In genomic region chr4:87075876-87076275, GRCh38 we compare ENCODE assay signal across 15 cellular contexts.
"Had no signal": no experiment of that assay in that cellular context is flagged by ENCODE, and none has a peak within 500 bp of the region (broad histone marks: within the 10 kb centered on the region; RNA-seq: fewer than 3 reads in every experiment).

No MANE protein-coding gene starts in this region.

- H3K4me3 Mint-ChIP-seq: activated CD4-positive, alpha-beta T cell treated with anti-CD3 and anti-CD28 coated beads, Interleukin-2, amount 10 ng/mL, durations not matched to agents 7 days and 5 days; nephron; T-helper 1 cell treated with Interleukin-12 subunit alpha and Interleukin-12 subunit beta and Interleukin-4 antibody, amounts not matched to agents 30 μg/mL and 1 μg/mL, for 36 hours had no signal

- H3K36me3 ChIP-seq: adrenal gland, stomach, tibial nerve had no signal

- ATAC-seq: SK-N-SH treated with all-trans-retinoic acid at 6 μM for 48 hours had no signal

- DNase-seq: activated CD4-positive, alpha-beta T cell treated with anti-CD3 and anti-CD28 coated beads, Interleukin-2, amount 10 ng/mL, durations not matched to agents 7 days and 5 days; activated CD4-positive, CD25-positive, alpha-beta regulatory T cell; activated naive CD4-positive, alpha-beta T cell treated with anti-CD3 and anti-CD28 coated beads, Interleukin-2, amount 50 U/mL, for 16 hours; adrenal gland; caudate nucleus; left colon; mucosa of descending colon; occipital lobe; stimulated activated CD4-positive, alpha-beta T cell treated with anti-CD3 and anti-CD28 coated beads, Interleukin-2, amount 100 ng/mL, for 48 hours; stimulated activated CD8-positive, alpha-beta memory T cell treated with anti-CD3 and anti-CD28 coated beads, Interleukin-4, amount 100 ng/mL, for 48 hours; stomach had no signal

- H3K27me3 ChIP-seq: adrenal gland, stomach, tibial nerve had no signal

- H3K27me3 Mint-ChIP-seq: activated CD4-positive, alpha-beta T cell treated with anti-CD3 and anti-CD28 coated beads, Interleukin-2, amount 10 ng/mL, durations not matched to agents 7 days and 5 days had no signal

- H3K27ac Mint-ChIP-seq: activated CD4-positive, alpha-beta T cell treated with anti-CD3 and anti-CD28 coated beads, Interleukin-2, amount 10 ng/mL, durations not matched to agents 7 days and 5 days; T-helper 1 cell treated with Interleukin-12 subunit alpha and Interleukin-12 subunit beta and Interleukin-4 antibody, amounts not matched to agents 30 μg/mL and 1 μg/mL, for 36 hours had no signal

- H3K9me3 ChIP-seq: adrenal gland, mucosa of descending colon, stomach, tibial nerve had no signal

- H3K27ac ChIP-seq: stomach had no signal

- H3K4me3 ChIP-seq: adrenal gland, mucosa of descending colon, stomach, tibial nerve had no signal

- H3K9me3 Mint-ChIP-seq: nephron had no signal
